8 cellular contexts compared by ENCODE assay signal in genomic region chr3:101803152-101803782, GRCh38. TPM values are rescaled to one million over a fixed set of nuclear protein-coding genes. Genes with fewer than 3 reads are reported as not detected.
A peak's percentile ranks its signal among the peaks of the same experiment; 100 is the strongest.
DNase-seq lines count a peak whose midpoint lies in the region; ATAC-seq and TF ChIP-seq lines count a peak whose summit lies in the region.

No MANE protein-coding gene starts in this region.

- H3K27me3 ChIP-seq in foreskin keratinocyte (no peaks in the 10 kb centered on the region), parathyroid adenoma (ENCODE audit: control insufficient read depth, insufficient read depth, low read length) (no peaks in the 10 kb centered on the region)

- peaks cover 48% of the 10 kb centered on the region; the same call in 1 of the 2 replicates for H3K79me2 ChIP-seq in OCI-LY7 (ENCODE audit: insufficient read depth, low read depth, low read length)
- H3K79me2 ChIP-seq in parathyroid adenoma = peaks cover 4% of the 10 kb centered on the region

- H4K20me1 ChIP-seq in OCI-LY7 (ENCODE audit: insufficient read depth, low read length) = no peaks in the 10 kb centered on the region

- TSS peak; percentile 16 for BruUV-seq in OCI-LY7 (replicated peaks; lab: Mats Ljungman, UMichigan)

- H2AFZ ChIP-seq in OCI-LY7 (ENCODE audit: low read length) (no peak overlapping the region), parathyroid adenoma (no peak overlapping the region)

- no peak overlapping the region for H3K9ac ChIP-seq in parathyroid adenoma

- intact Hi-C loops in OCI-LY7 (cut with micrococcal nuclease; ENCODE audit: unreplicated experiment) = loop anchor here (1.0 kb wide), 1 partner anchor 108 kb away; no protein-coding TSS in a partner anchor

- DNase-seq in GM12864 (ENCODE audit: low read depth) = peak; percentile 68
- DNase-seq in Jurkat, Clone E6-1 (ENCODE audit: low read depth, low spot score) = peak; percentile 79
- DNase-seq in OCI-LY7 (ENCODE audit: low spot score) = peak; percentile 89
- peak; percentile 42 for DNase-seq in activated naive CD4-positive, alpha-beta T cell treated with Interleukin-2 at 50 U/mL for 16 hours
- DNase-seq in foreskin keratinocyte = peak in 1 of 2 donors; percentile 50
- no peak for DNase-seq in GM19240 (ENCODE audit: insufficient read length, low spot score)

- CTCF ChIA-PET in OCI-LY7 (lab: Charles Lee; ENCODE audit: unreplicated experiment) = interaction anchor here (0.6 to 2.0 kb wide), 8 partner anchors 8 to 734 kb away, joined by 3 to 6 read pairs (median 3); partner anchors contain the start of gene CEP97

- no peaks in the 10 kb centered on the region for H3K9me2 ChIP-seq in OCI-LY7 (ENCODE audit: insufficient read depth, low read length)

- H3K4me3 ChIP-seq in GM12864 (ENCODE audit: low read depth, low read length) (no peak overlapping the region), OCI-LY7 (ENCODE audit: low read depth, low read length, poor library complexity, severe bottlenecking) (no peak overlapping the region), parathyroid adenoma (ENCODE audit: low read depth, low read length) (no peak overlapping the region)
- H3K4me3 ChIP-seq in Jurkat, Clone E6-1 (ENCODE audit: low read length) = no peak overlapping the region

- H3K9me3 ChIP-seq in OCI-LY7 (ENCODE audit: low read length) (peaks cover 6% of the 10 kb centered on the region; the same call in 1 of the 2 replicates), parathyroid adenoma (ENCODE audit: control insufficient read depth, low read length) (no peaks in the 10 kb centered on the region)

- POLR2A ChIA-PET in OCI-LY7 (lab: Charles Lee) = interaction anchor here (0.7 to 2.9 kb wide), 11 partner anchors 8 to 422 kb away, joined by 3 to 15 read pairs (median 3); partner anchors contain the start of gene CEP97

- ATAC-seq in GM21825 (IDR thresholded peaks at IDR 0.05; ENCODE audit: unreplicated experiment) (peak; percentile 91), foreskin keratinocyte (peak; percentile 92)

- no peak overlapping the region for H3K4me2 ChIP-seq in OCI-LY7 (ENCODE audit: low read length)
- no peak overlapping the region for H3K4me2 ChIP-seq in parathyroid adenoma (ENCODE audit: low read length)

- H3K4me1 ChIP-seq in OCI-LY7 (ENCODE audit: insufficient read depth, low read length, poor library complexity, severe bottlenecking) (peaks cover 5% of the 10 kb centered on the region), foreskin keratinocyte (no peaks in the 10 kb centered on the region), parathyroid adenoma (no peaks in the 10 kb centered on the region)

- H3K27ac ChIP-seq in OCI-LY7 (ENCODE audit: low read depth, low read length, poor library complexity, severe bottlenecking) = no peak overlapping the region
- H3K27ac ChIP-seq in foreskin keratinocyte = no peak overlapping the region
- H3K27ac ChIP-seq in parathyroid adenoma = no peak overlapping the region

- peak; percentile 69 for TF ChIP-seq CTCF in GM12864 (IDR thresholded peaks at IDR 0.05; ENCODE audit: low read depth, low read length, missing control alignments)
- peak; percentile 99 for TF ChIP-seq CTCF in OCI-LY7 (conservative IDR thresholded peaks at IDR 0.05; ENCODE audit: low read length)
- peak; percentile 88 for TF ChIP-seq CTCF in foreskin keratinocyte (conservative IDR thresholded peaks at IDR 0.05)
- peak; percentile 81 for TF ChIP-seq CTCF in parathyroid adenoma (IDR thresholded peaks at IDR 0.05)

- H3K36me3 ChIP-seq in OCI-LY7 (ENCODE audit: insufficient read depth, low read length) (peaks cover 95% of the 10 kb centered on the region), parathyroid adenoma (ENCODE audit: control insufficient read depth, insufficient read depth, low read length) (no peaks in the 10 kb centered on the region)

RNA-seq across cellular contexts. Expression of gene NXPE3, which starts 24.3 kb away (rescaled TPM):
- polyA plus RNA-seq in Jurkat, Clone E6-1 (2012; ENCODE audit: insufficient read depth, insufficient read length) = 16.4 TPM
- 16.7 and 17.9 TPM in 2 replicates for total RNA-seq in OCI-LY7 (2014; rRNA removed; shearing (Covaris generic))
- total RNA-seq in OCI-LY7 (2022) (59.2 and 64.3 TPM in 2 replicates), foreskin keratinocyte (14.9 and 16.8 TPM in 2 replicates)
- polyA plus RNA-seq in foreskin keratinocyte = 7.6 and 7.8 TPM in 2 replicates

RNA-seq across cellular contexts. Expression of gene NFKBIZ, which starts 46.0 kb away (rescaled TPM):
- 1.3 TPM for polyA plus RNA-seq in Jurkat, Clone E6-1 (2012; ENCODE audit: insufficient read depth, insufficient read length)
- total RNA-seq in OCI-LY7 (2014; rRNA removed; shearing (Covaris generic)) = 11.8 and 14.1 TPM in 2 replicates
- total RNA-seq in OCI-LY7 (2022) (26.6 and 33.3 TPM in 2 replicates), foreskin keratinocyte (15.1 and 15.9 TPM in 2 replicates)
- polyA plus RNA-seq in foreskin keratinocyte = 2.3 and 2.4 TPM in 2 replicates
